In genomic region chr3:98557324-98558010, GRCh38 we compare ENCODE assay signal across 11 cellular contexts. TPM values are rescaled to one million over a fixed set of nuclear protein-coding genes. Genes with fewer than 3 reads are reported as not detected.
DNase-seq lines count a peak whose midpoint lies in the region; ATAC-seq, FAIRE-seq and TF ChIP-seq lines count a peak whose summit lies in the region.
"Had no signal": no experiment of that assay in that cellular context is flagged by ENCODE, and none has a peak within 500 bp of the region (broad histone marks: within the 10 kb centered on the region; RNA-seq: fewer than 3 reads in every experiment).

No MANE protein-coding gene starts in this region.

- H3K27ac Mint-ChIP-seq in activated naive CD8-positive, alpha-beta T cell treated with anti-CD3 and anti-CD28 coated beads, Interleukin-2, amount 10 ng/mL, durations not matched to agents 7 days and 5 days: peak overlapping the region; percentile 93
- peak overlapping the region; percentile 100 for H3K27ac Mint-ChIP-seq in stimulated activated memory B cell treated with anti-CD40 and anti-IgM and Interleukin-4, amounts not matched to agents 10 μg/mL and 1 μg/mL and 100 μg/mL, for 72 hours

- peak overlapping the region; percentile 90 for H3K27ac ChIP-seq in MM.1S (ENCODE audit: low read length)
- no peak overlapping the region for H3K27ac ChIP-seq in pancreas
- H3K27ac ChIP-seq: A549, cardiac muscle cell had no signal

- H3K36me3 ChIP-seq in MM.1S (replicated peaks; ENCODE audit: insufficient read depth, low read length) (no peaks in the 10 kb centered on the region), pancreas (no peaks in the 10 kb centered on the region)
- H3K36me3 ChIP-seq: cardiac muscle cell had no signal

- no peaks in the 10 kb centered on the region for H3K9me3 Mint-ChIP-seq in activated naive CD8-positive, alpha-beta T cell treated with anti-CD3 and anti-CD28 coated beads, Interleukin-2, amount 10 ng/mL, durations not matched to agents 7 days and 5 days
- H3K9me3 Mint-ChIP-seq in stimulated activated memory B cell treated with anti-CD40 and anti-IgM and Interleukin-4, amounts not matched to agents 10 μg/mL and 1 μg/mL and 100 μg/mL, for 72 hours: no peaks in the 10 kb centered on the region

- intact Hi-C loops in lower leg skin (cut with DNase I; ENCODE audit: low total_unique reads): no loop called here
- intact Hi-C loops in pancreas (cut with DNase I): no loop called here

- H3K9me3 ChIP-seq in MM.1S (replicated peaks; ENCODE audit: insufficient read depth, low read length) (no peaks in the 10 kb centered on the region), pancreas (no peaks in the 10 kb centered on the region)
- H3K9me3 ChIP-seq: A549 had no signal

- no peaks in the 10 kb centered on the region for H4K20me1 ChIP-seq in MM.1S (ENCODE audit: insufficient read depth, low read length)

- POLR2A ChIA-PET in activated naive CD8-positive, alpha-beta T cell treated with anti-CD3 and anti-CD28 coated beads, Interleukin-2, amount 10 ng/mL, durations not matched to agents 7 days and 5 days (lab: Charles Lee): interaction anchor here (0.5 to 5.8 kb wide), 10 partner anchors 8 to 346 kb away, joined by 3 to 92 read pairs (median 14); partner anchors contain the start of genes CLDND1 and CPOX

- H3K4me1 Mint-ChIP-seq in activated naive CD8-positive, alpha-beta T cell treated with anti-CD3 and anti-CD28 coated beads, Interleukin-2, amount 10 ng/mL, durations not matched to agents 7 days and 5 days: peaks cover 67% of the 10 kb centered on the region
- peaks cover 72% of the 10 kb centered on the region for H3K4me1 Mint-ChIP-seq in stimulated activated memory B cell treated with anti-CD40 and anti-IgM and Interleukin-4, amounts not matched to agents 10 μg/mL and 1 μg/mL and 100 μg/mL, for 72 hours

- peak overlapping the region; percentile 81; the same call in 1 of the 2 replicates for H3K4me2 ChIP-seq in MM.1S (ENCODE audit: low read depth, low read length)
- H3K4me2 ChIP-seq: A549 had no signal

- peak overlapping the region; percentile 18; the same call in 1 of the 2 replicates for H2AFZ ChIP-seq in MM.1S (ENCODE audit: low read length)

- no peaks in the 10 kb centered on the region for H3K27me3 ChIP-seq in MM.1S (replicated peaks; ENCODE audit: insufficient read depth, low read length)
- peaks cover 0 to 5% (median 2%) of the 10 kb centered on the region in 4 donors for H3K27me3 ChIP-seq in pancreas

- peak overlapping the region; percentile 91 for H3K4me3 Mint-ChIP-seq in activated naive CD8-positive, alpha-beta T cell treated with anti-CD3 and anti-CD28 coated beads, Interleukin-2, amount 10 ng/mL, durations not matched to agents 7 days and 5 days
- peak overlapping the region; percentile 81 for H3K4me3 Mint-ChIP-seq in stimulated activated memory B cell treated with anti-CD40 and anti-IgM and Interleukin-4, amounts not matched to agents 10 μg/mL and 1 μg/mL and 100 μg/mL, for 72 hours

- DNase-seq in activated CD4-positive, alpha-beta T cell treated with anti-CD3 and anti-CD28 coated beads for 4 hours: peak; percentile 43 to 50
- no peak for DNase-seq in activated CD4-positive, alpha-beta T cell treated with anti-CD3 and anti-CD28 coated beads for 1 hour
- no peak for DNase-seq in MM.1S
- DNase-seq in activated naive CD8-positive, alpha-beta T cell treated with anti-CD3 and anti-CD28 coated beads, Interleukin-2, amount 10 ng/mL, durations not matched to agents 7 days and 5 days: no peak
- no peak for DNase-seq in NCI-H774 (lab: John Stamatoyannopoulos, UW)
- no peak for DNase-seq in lower leg skin (ENCODE audit: low spot score in 2 of 2)
- DNase-seq in pancreas: no peak
- DNase-seq: NCI-H1930 had no signal

- H3K9ac ChIP-seq in MM.1S (ENCODE audit: low read length): no peak overlapping the region

- peaks cover 30% of the 10 kb centered on the region for H3F3A ChIP-seq in MM.1S (ENCODE audit: insufficient read depth, low read length)

- no peak overlapping the region for H3K4me3 ChIP-seq in MM.1S (ENCODE audit: low read length)
- no peak overlapping the region for H3K4me3 ChIP-seq in lower leg skin (ENCODE audit: low read depth, poor library complexity, severe bottlenecking)
- no peak overlapping the region for H3K4me3 ChIP-seq in pancreas
- H3K4me3 ChIP-seq: A549, cardiac muscle cell had no signal

- 69% methylated on average over 4 of the region's 4 CpGs for WGBS in lower leg skin, 2 donors
- 40 to 60% methylated on average over 4 of the region's 4 CpGs for WGBS in pancreas, 2 donors

- FAIRE-seq in pancreas (lab: Jason Lieb, UNC): no peak
- FAIRE-seq: A549 had no signal

- no peaks in the 10 kb centered on the region for H3K27me3 Mint-ChIP-seq in activated naive CD8-positive, alpha-beta T cell treated with anti-CD3 and anti-CD28 coated beads, Interleukin-2, amount 10 ng/mL, durations not matched to agents 7 days and 5 days
- no peaks in the 10 kb centered on the region for H3K27me3 Mint-ChIP-seq in stimulated activated memory B cell treated with anti-CD40 and anti-IgM and Interleukin-4, amounts not matched to agents 10 μg/mL and 1 μg/mL and 100 μg/mL, for 72 hours

- no peaks in the 10 kb centered on the region for H3K9me2 ChIP-seq in MM.1S (replicated peaks; ENCODE audit: insufficient read depth, low read length)

- H3K4me1 ChIP-seq in MM.1S (ENCODE audit: low read length) (peaks cover 28% of the 10 kb centered on the region), pancreas (no peaks in the 10 kb centered on the region)
- H3K4me1 ChIP-seq: A549 had no signal

- H3K36me3 Mint-ChIP-seq in activated naive CD8-positive, alpha-beta T cell treated with anti-CD3 and anti-CD28 coated beads, Interleukin-2, amount 10 ng/mL, durations not matched to agents 7 days and 5 days: peaks cover 20% of the 10 kb centered on the region
- H3K36me3 Mint-ChIP-seq in stimulated activated memory B cell treated with anti-CD40 and anti-IgM and Interleukin-4, amounts not matched to agents 10 μg/mL and 1 μg/mL and 100 μg/mL, for 72 hours: peaks cover 6% of the 10 kb centered on the region

- H3K79me2 ChIP-seq in MM.1S (ENCODE audit: low read length): no peaks in the 10 kb centered on the region

- TF ChIP-seq POLR2A in lower leg skin (IDR thresholded peaks at IDR 0.05): no peak

- TF ChIP-seq CTCF in MM.1S (IDR thresholded peaks at IDR 0.05; ENCODE audit: low read length) (no peak), lower leg skin (IDR thresholded peaks at IDR 0.05) (no peak), pancreas (IDR thresholded peaks at IDR 0.05) (no peak)

- peak; percentile 27 for ATAC-seq in activated naive CD8-positive, alpha-beta T cell treated with anti-CD3 and anti-CD28 coated beads, Interleukin-2, amount 10 ng/mL, durations not matched to agents 7 days and 5 days (ENCODE audit: low read depth)
- no peak for ATAC-seq in stimulated activated memory B cell treated with anti-CD40 and anti-IgM and Interleukin-4, amounts not matched to agents 10 μg/mL and 1 μg/mL and 100 μg/mL, for 72 hours
- no peak for ATAC-seq in pancreas
- ATAC-seq: A549 had no signal

RNA-seq across cellular contexts. Expression of gene GPR15, which starts 25.7 kb away (rescaled TPM):
- total RNA-seq in activated naive CD8-positive, alpha-beta T cell treated with anti-CD3 and anti-CD28 coated beads, Interleukin-2, amount 10 ng/mL, durations not matched to agents 7 days and 5 days: 10 to 100 TPM; 40.6 to 44.1 TPM
- total RNA-seq in lower leg skin (not detected), pancreas (under 1 TPM in 2 of 6 donors, not detected in 4; 0.15 to 0.19 TPM)
- polyA plus RNA-seq in pancreas: under 1 TPM in 1 of 2 donors, not detected in 1; 0.07 TPM
- total RNA-seq: cardiac muscle cell had no signal
- polyA plus RNA-seq: A549, cardiac muscle cell had no signal

RNA-seq across cellular contexts. Expression of gene CLDND1, which starts 34.8 kb away (rescaled TPM):
- 100 to 1,000 TPM; 534 to 542 TPM for total RNA-seq in activated naive CD8-positive, alpha-beta T cell treated with anti-CD3 and anti-CD28 coated beads, Interleukin-2, amount 10 ng/mL, durations not matched to agents 7 days and 5 days
- 100 to 1,000 TPM; 118 to 323 (median 215) TPM for total RNA-seq in lower leg skin
- 10 to 100 TPM; 16.0 to 35.1 (median 21.8) TPM for total RNA-seq in pancreas
- 10 to 100 TPM; 21.3 to 37.2 TPM for polyA plus RNA-seq in pancreas

RNA-seq across cellular contexts. Expression of gene CPOX, which starts 35.9 kb away (rescaled TPM):
- 10 to 100 TPM; 51.1 to 52.2 TPM for total RNA-seq in activated naive CD8-positive, alpha-beta T cell treated with anti-CD3 and anti-CD28 coated beads, Interleukin-2, amount 10 ng/mL, durations not matched to agents 7 days and 5 days
- total RNA-seq in lower leg skin (10 to 100 TPM; 21.8 to 28.6 (median 25.0) TPM), pancreas (1 to 10 TPM; 4.1 to 9.5 (median 5.3) TPM)
- 1 to 10 TPM; 8.2 to 9.8 TPM for polyA plus RNA-seq in pancreas

RNA-seq across cellular contexts. Expression of gene OR5K2, which starts 60.0 kb away (rescaled TPM):
- not detected for total RNA-seq in activated naive CD8-positive, alpha-beta T cell treated with anti-CD3 and anti-CD28 coated beads, Interleukin-2, amount 10 ng/mL, durations not matched to agents 7 days and 5 days
- total RNA-seq in lower leg skin (not detected), pancreas (not detected)
- not detected for polyA plus RNA-seq in pancreas
- total RNA-seq: cardiac muscle cell had no signal
- polyA plus RNA-seq: A549, cardiac muscle cell had no signal

Comparison
In these comparisons a context has a peak if more than half of its experiments do, and no peak if none do; other contexts are left out.
1. DNase-seq: peak in activated CD4-positive, alpha-beta T cell treated with anti-CD3 and anti-CD28 coated beads for 4 hours (2 of 2); none in activated CD4-positive, alpha-beta T cell treated with anti-CD3 and anti-CD28 coated beads for 1 hour (single experiment), MM.1S (single experiment), activated naive CD8-positive, alpha-beta T cell treated with anti-CD3 and anti-CD28 coated beads, Interleukin-2, amount 10 ng/mL, durations not matched to agents 7 days and 5 days (single experiment), NCI-H774 (single experiment), lower leg skin (0 of 2) and pancreas (0 of 6).
2. RNA of gene GPR15, which starts 25.7 kb away (total RNA-seq): 40.6 to 44.1 TPM in activated naive CD8-positive, alpha-beta T cell treated with anti-CD3 and anti-CD28 coated beads, Interleukin-2, amount 10 ng/mL, durations not matched to agents 7 days and 5 days; 0.15 to 0.19 TPM in pancreas and not detected in lower leg skin; every median in the first group is over 10 times any median in the second.